ENCODE assay signal across 8 cellular contexts in the genomic region with DNA sequence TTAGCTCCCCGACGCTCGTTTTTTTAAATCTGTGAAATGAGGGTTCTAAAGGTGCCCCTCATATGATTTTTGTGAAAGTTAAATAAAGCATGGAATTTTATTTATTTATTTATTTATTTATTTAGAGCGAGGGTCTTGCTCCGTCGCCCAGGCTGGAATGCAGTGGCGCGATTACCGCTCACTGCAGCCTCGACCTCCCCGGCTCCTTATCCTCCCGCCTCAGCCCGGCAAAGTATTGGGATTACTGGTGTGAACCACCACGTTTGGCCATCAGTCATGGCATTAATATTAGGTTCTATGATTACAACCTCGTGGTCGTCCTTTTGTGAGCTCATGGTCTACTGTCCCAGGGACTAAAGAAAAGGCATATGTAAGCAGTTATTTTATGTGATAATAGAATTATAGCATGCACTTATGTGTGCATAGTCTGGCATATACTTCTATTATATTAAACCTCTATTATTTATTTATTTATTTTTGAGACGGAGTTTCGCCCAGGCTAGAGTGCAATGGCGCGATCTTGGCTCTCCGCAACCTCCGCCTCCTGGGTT. TPM values are rescaled to one million over a fixed set of nuclear protein-coding genes. Genes with fewer than 3 reads are reported as not detected.
DNase-seq lines count a peak whose midpoint lies in the region; ATAC-seq and TF ChIP-seq lines count a peak whose summit lies in the region.

No MANE protein-coding gene starts in this region.

- H3K27ac Mint-ChIP-seq in CD14-positive monocyte (peak overlapping the region in 6 of 7 donors; percentile 10 to 96 (median 85)), neural crest cell (ENCODE audit: unreplicated experiment) (no peak overlapping the region)

- peaks cover 6% of the 10 kb centered on the region for H3F3A ChIP-seq in MM.1S (ENCODE audit: insufficient read depth, low read length)

- H3K27ac ChIP-seq in MM.1S (ENCODE audit: low read length) (no peak overlapping the region), cingulate gyrus (ENCODE audit: low read depth, low read length) (peak overlapping the region; percentile 32)

- H3K36me3 Mint-ChIP-seq in CD14-positive monocyte (peaks cover 26 to 29% of the 10 kb centered on the region in 2 donors), neural crest cell (ENCODE audit: low read depth) (peaks cover 7% of the 10 kb centered on the region)

- H3K4me1 Mint-ChIP-seq in CD14-positive monocyte (peaks cover 20% of the 10 kb centered on the region), neural crest cell (peaks cover 34% of the 10 kb centered on the region)

- TF ChIP-seq CTCF in CD14-positive monocyte (IDR thresholded peaks at IDR 0.05), result no peak
- TF ChIP-seq CTCF in MM.1S (IDR thresholded peaks at IDR 0.05; ENCODE audit: low read length), result no peak
- no peak for TF ChIP-seq CTCF in neural crest cell (conservative IDR thresholded peaks at IDR 0.05)

- H3K4me3 Mint-ChIP-seq in CD14-positive monocyte (peak overlapping the region; percentile 2 to 86), neural crest cell (peak overlapping the region; percentile 94)

- DNase-seq in CD14-positive monocyte (ENCODE audit: low spot score), result no peak
- DNase-seq in MM.1S, result no peak
- no peak for DNase-seq in neural crest cell (ENCODE audit: low read depth, low spot score)
- DNase-seq in effector CD4-positive, alpha-beta T cell, result no peak
- no peak for DNase-seq in GM03348 (ENCODE audit: low spot score)

- H4K20me1 ChIP-seq in MM.1S (ENCODE audit: insufficient read depth, low read length), result peaks cover 16% of the 10 kb centered on the region

- peaks cover 5% of the 10 kb centered on the region; the same call in 1 of the 2 replicates for H3K4me1 ChIP-seq in MM.1S (ENCODE audit: low read length)

- H3K9me3 Mint-ChIP-seq in CD14-positive monocyte, result peaks cover 0 to 5% (median 0%) of the 10 kb centered on the region in 7 donors
- no peaks in the 10 kb centered on the region for H3K9me3 Mint-ChIP-seq in neural crest cell

- H3K4me3 ChIP-seq in MM.1S (ENCODE audit: low read length), result peak overlapping the region; percentile 78

- no peaks in the 10 kb centered on the region for H3K9me2 ChIP-seq in MM.1S (replicated peaks; ENCODE audit: insufficient read depth, low read length)

- H3K27me3 Mint-ChIP-seq in CD14-positive monocyte (ENCODE audit: low read depth in 3 of 3), result peaks cover 0 to 4% (median 1%) of the 10 kb centered on the region in 3 donors
- H3K27me3 Mint-ChIP-seq in neural crest cell (ENCODE audit: low read depth), result no peaks in the 10 kb centered on the region

- H3K9ac ChIP-seq in MM.1S (ENCODE audit: low read length), result no peak overlapping the region

- H3K27me3 ChIP-seq in MM.1S (replicated peaks; ENCODE audit: insufficient read depth, low read length), result no peaks in the 10 kb centered on the region

- H3K36me3 ChIP-seq in MM.1S (replicated peaks; ENCODE audit: insufficient read depth, low read length), result peaks cover 7% of the 10 kb centered on the region; the same call in 1 of the 2 replicates

- H2AFZ ChIP-seq in MM.1S (ENCODE audit: low read length), result peak overlapping the region; percentile 75; the same call in 1 of the 2 replicates

- H3K4me2 ChIP-seq in MM.1S (ENCODE audit: low read depth, low read length), result peak overlapping the region; percentile 80

- peaks cover 42% of the 10 kb centered on the region for H3K79me2 ChIP-seq in MM.1S (ENCODE audit: low read length)

- ATAC-seq in HG03135 (IDR thresholded peaks at IDR 0.05; ENCODE audit: unreplicated experiment), result no peak
- no peak for ATAC-seq in HG02973 (IDR thresholded peaks at IDR 0.05; ENCODE audit: unreplicated experiment)

- intact Hi-C loops in CD14-positive monocyte (cut with micrococcal nuclease), result loop anchor here in 1 of 2 donors (5.0 kb wide), 2 partner anchors 93 to 122 kb away; a partner anchor contains a TSS

- no peaks in the 10 kb centered on the region for H3K9me3 ChIP-seq in MM.1S (replicated peaks; ENCODE audit: insufficient read depth, low read length)

RNA-seq across cellular contexts. Expression of a gene that starts 0.6 kb away (rescaled TPM):
- polyA plus RNA-seq in CD14-positive monocyte, result 1 to 10 TPM; 4.0 to 4.6 TPM
- total RNA-seq in neural crest cell, result 177 and 192 TPM in 2 replicates

RNA-seq across cellular contexts. Expression of a gene that starts 4.8 kb away (rescaled TPM):
- polyA plus RNA-seq in CD14-positive monocyte, result 10 to 100 TPM; 22.5 to 25.1 TPM
- total RNA-seq in neural crest cell, result 89.8 and 97.8 TPM in 2 replicates

RNA-seq across cellular contexts. Expression of a gene that starts 45.9 kb away (rescaled TPM):
- not detected for polyA plus RNA-seq in CD14-positive monocyte
- 1.9 and 2.8 TPM in 2 replicates for total RNA-seq in neural crest cell

RNA-seq across cellular contexts. Expression of a gene that starts 49.5 kb away (rescaled TPM):
- not detected for polyA plus RNA-seq in CD14-positive monocyte
- total RNA-seq in neural crest cell, result 1.8 and 2.9 TPM in 2 replicates

RNA-seq across cellular contexts. Expression of a gene that starts 50.6 kb away (rescaled TPM):
- not detected for polyA plus RNA-seq in CD14-positive monocyte
- 2.0 and 3.0 TPM in 2 replicates for total RNA-seq in neural crest cell
